In the genomic region with DNA sequence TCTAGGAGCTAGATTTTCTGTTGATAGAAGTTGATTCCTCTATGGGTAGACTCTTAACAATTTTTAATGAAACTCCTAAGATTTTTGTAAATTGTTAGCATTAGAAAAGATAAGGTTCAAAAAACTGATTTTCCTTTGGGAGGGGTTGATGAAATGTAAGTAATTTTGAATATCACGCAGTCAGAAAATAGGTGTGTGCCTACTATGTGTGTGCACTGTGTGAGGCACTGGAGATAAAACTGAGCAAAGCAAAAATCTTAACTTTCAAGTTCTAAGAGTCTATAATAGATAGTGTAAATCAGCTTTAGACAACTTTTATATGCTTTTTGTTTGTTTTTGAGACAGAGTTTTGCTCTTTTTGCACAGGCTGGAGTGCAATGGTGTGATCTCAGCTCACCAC, we compare ENCODE assay signal across 28 cellular contexts. TPM values are rescaled to one million over a fixed set of nuclear protein-coding genes. Genes with fewer than 3 reads are reported as not detected.
DNase-seq lines count a peak whose midpoint lies in the region; ATAC-seq and TF ChIP-seq lines count a peak whose summit lies in the region.
"Had no signal": no experiment of that assay in that cellular context is flagged by ENCODE, and none has a peak within 500 bp of the region (broad histone marks: within the 10 kb centered on the region; RNA-seq: fewer than 3 reads in every experiment).

No MANE protein-coding gene starts in this region.

- no peaks in the 10 kb centered on the region for H3K36me3 Mint-ChIP-seq in natural killer cell
- H3K36me3 Mint-ChIP-seq in natural killer cell treated with Interleukin-12 subunit alpha and Interleukin-12 subunit beta and Interleukin-15 and Interleukin-18, amount 100 ng/mL, for 72 hours, result peaks cover 12% of the 10 kb centered on the region
- H3K36me3 Mint-ChIP-seq in IgD-negative memory B cell, result peaks cover 6% of the 10 kb centered on the region
- H3K36me3 Mint-ChIP-seq in activated T-helper 17 cell treated with anti-CD3 and anti-CD28 coated beads, Interleukin-2, amount 50 U/mL, for 72 hours (ENCODE audit: low read depth), result peaks cover 87% of the 10 kb centered on the region
- peaks cover 12% of the 10 kb centered on the region for H3K36me3 Mint-ChIP-seq in neural crest cell (ENCODE audit: low read depth)

- ATAC-seq in natural killer cell, result no peak
- no peak for ATAC-seq in natural killer cell treated with Interleukin-12 subunit alpha and Interleukin-12 subunit beta and Interleukin-15 and Interleukin-18, amount 100 ng/mL, for 72 hours
- ATAC-seq in activated T-helper 17 cell treated with anti-CD3 and anti-CD28 coated beads, Interleukin-2, amount 50 U/mL, for 72 hours (replicated peaks), result no peak
- ATAC-seq: GM23338 had no signal

- H3K4me1 Mint-ChIP-seq in natural killer cell (peaks cover 68 to 75% of the 10 kb centered on the region in 2 donors), IgD-negative memory B cell (peaks cover 56 to 69% (median 58%) of the 10 kb centered on the region in 3 donors), neural crest cell (peaks cover 50% of the 10 kb centered on the region)
- peaks cover 49 to 68% of the 10 kb centered on the region in 2 donors for H3K4me1 Mint-ChIP-seq in natural killer cell treated with Interleukin-12 subunit alpha and Interleukin-12 subunit beta and Interleukin-15 and Interleukin-18, amount 100 ng/mL, for 72 hours (ENCODE audit: low read depth in 2 of 2)
- peaks cover 43% of the 10 kb centered on the region for H3K4me1 Mint-ChIP-seq in activated T-helper 17 cell treated with anti-CD3 and anti-CD28 coated beads, Interleukin-2, amount 50 U/mL, for 72 hours

- H3K4me3 Mint-ChIP-seq in natural killer cell, result peak overlapping the region; percentile 15
- no peak overlapping the region for H3K4me3 Mint-ChIP-seq in natural killer cell treated with Interleukin-12 subunit alpha and Interleukin-12 subunit beta and Interleukin-15 and Interleukin-18, amount 100 ng/mL, for 72 hours
- H3K4me3 Mint-ChIP-seq in IgD-negative memory B cell, result peak overlapping the region in 3 of 4 donors; percentile 5 to 26 (median 23)
- H3K4me3 Mint-ChIP-seq in activated T-helper 17 cell treated with anti-CD3 and anti-CD28 coated beads, Interleukin-2, amount 50 U/mL, for 72 hours, result peak overlapping the region; percentile 20
- H3K4me3 Mint-ChIP-seq in neural crest cell, result peak overlapping the region; percentile 38
- H3K4me3 Mint-ChIP-seq: CD14-positive monocyte, GM23338, H9, HFFc6 had no signal

- H3K27ac Mint-ChIP-seq in natural killer cell, result peak overlapping the region in 1 of 2 donors; percentile 53
- no peak overlapping the region for H3K27ac Mint-ChIP-seq in natural killer cell treated with Interleukin-12 subunit alpha and Interleukin-12 subunit beta and Interleukin-15 and Interleukin-18, amount 100 ng/mL, for 72 hours
- peak overlapping the region in 1 of 3 donors; percentile 34 for H3K27ac Mint-ChIP-seq in IgD-negative memory B cell
- peak overlapping the region; percentile 30 for H3K27ac Mint-ChIP-seq in activated T-helper 17 cell treated with anti-CD3 and anti-CD28 coated beads, Interleukin-2, amount 50 U/mL, for 72 hours
- no peak overlapping the region for H3K27ac Mint-ChIP-seq in neural crest cell (ENCODE audit: unreplicated experiment)
- H3K27ac Mint-ChIP-seq: GM23338, H9, HFFc6 had no signal

- DNase-seq in natural killer cell (no peak), neural crest cell (ENCODE audit: low read depth, low spot score) (no peak), NCI-H524 treated with DMSO at 0.1 percent for 48 hours (lab: John Stamatoyannopoulos, UW) (no peak), COLO668 (lab: John Stamatoyannopoulos, UW; ENCODE audit: unreplicated experiment) (no peak), OCI-M1 (lab: John Stamatoyannopoulos, UW) (no peak)
- no peak for DNase-seq in natural killer cell treated with Interleukin-12 subunit alpha and Interleukin-12 subunit beta and Interleukin-15 and Interleukin-18, amount 100 ng/mL, for 72 hours (ENCODE audit: low spot score)
- DNase-seq: ACHN, BE2C, COR-L47, DMS53, H9, HFFc6, IMR-90, Karpas-422, MV-4-11, NCI-H1105 treated with DMSO at 0.1 percent for 48 hours, NCI-H146, NCI-H1930, NCI-H446, NCI-H526, NCI-H82, Peyer's patch, SIG-M5 had no signal

- intact Hi-C loops in natural killer cell (cut with micrococcal nuclease), result no loop called here

- no peaks in the 10 kb centered on the region for H3K9me3 Mint-ChIP-seq in natural killer cell
- no peaks in the 10 kb centered on the region for H3K9me3 Mint-ChIP-seq in natural killer cell treated with Interleukin-12 subunit alpha and Interleukin-12 subunit beta and Interleukin-15 and Interleukin-18, amount 100 ng/mL, for 72 hours
- H3K9me3 Mint-ChIP-seq in IgD-negative memory B cell, result peaks cover 0 to 2% (median 0%) of the 10 kb centered on the region in 3 donors
- H3K9me3 Mint-ChIP-seq in activated T-helper 17 cell treated with anti-CD3 and anti-CD28 coated beads, Interleukin-2, amount 50 U/mL, for 72 hours, result no peaks in the 10 kb centered on the region
- H3K9me3 Mint-ChIP-seq in neural crest cell, result no peaks in the 10 kb centered on the region
- H3K9me3 Mint-ChIP-seq: GM23338, H9, HFFc6 had no signal

- no peaks in the 10 kb centered on the region for H3K27me3 Mint-ChIP-seq in natural killer cell (ENCODE audit: low read depth in 2 of 2)
- H3K27me3 Mint-ChIP-seq in natural killer cell treated with Interleukin-12 subunit alpha and Interleukin-12 subunit beta and Interleukin-15 and Interleukin-18, amount 100 ng/mL, for 72 hours, result no peaks in the 10 kb centered on the region
- no peaks in the 10 kb centered on the region for H3K27me3 Mint-ChIP-seq in IgD-negative memory B cell
- no peaks in the 10 kb centered on the region for H3K27me3 Mint-ChIP-seq in activated T-helper 17 cell treated with anti-CD3 and anti-CD28 coated beads, Interleukin-2, amount 50 U/mL, for 72 hours
- H3K27me3 Mint-ChIP-seq in neural crest cell (ENCODE audit: low read depth), result no peaks in the 10 kb centered on the region

- no peak for TF ChIP-seq CTCF in natural killer cell (IDR thresholded peaks at IDR 0.05)
- no peak for TF ChIP-seq CTCF in neural crest cell (conservative IDR thresholded peaks at IDR 0.05)

RNA-seq across cellular contexts. Expression of a gene that starts 53.3 kb away (rescaled TPM):
- total RNA-seq in natural killer cell (not detected), neural crest cell (not detected in 2 replicates)
- not detected for total RNA-seq in natural killer cell treated with Interleukin-12 subunit alpha and Interleukin-12 subunit beta and Interleukin-15 and Interleukin-18, amount 100 ng/mL, for 72 hours
- polyA plus RNA-seq in IgD-negative memory B cell, result not detected
- not detected for total RNA-seq in activated T-helper 17 cell treated with anti-CD3 and anti-CD28 coated beads, Interleukin-2, amount 50 U/mL, for 72 hours
- total RNA-seq: GM23338, H9, HFFc6, IMR-90, MCF 10A, Peyer's patch had no signal
- polyA plus RNA-seq: CD14-positive monocyte, GM23338, IMR-90 had no signal
